8 cellular contexts compared by ENCODE assay signal in genomic region chr2:46939596-46940359, GRCh38. TPM values are rescaled to one million over a fixed set of nuclear protein-coding genes. Genes with fewer than 3 reads are reported as not detected.
A peak's percentile ranks its signal among the peaks of the same experiment; 100 is the strongest.
DNase-seq lines count a peak whose midpoint lies in the region; ATAC-seq and TF ChIP-seq lines count a peak whose summit lies in the region.

No MANE protein-coding gene starts in this region.

- H3K27ac Mint-ChIP-seq in WTC11, result no peak overlapping the region
- peak overlapping the region; percentile 90 for H3K27ac Mint-ChIP-seq in stimulated activated naive B cell treated with anti-CD40 and anti-IgM and Interleukin-4, amounts not matched to agents 10 μg/mL and 1 μg/mL and 100 μg/mL, for 72 hours

- no peaks in the 10 kb centered on the region for H3K9me3 Mint-ChIP-seq in WTC11
- no peaks in the 10 kb centered on the region for H3K9me3 Mint-ChIP-seq in stimulated activated naive B cell treated with anti-CD40 and anti-IgM and Interleukin-4, amounts not matched to agents 10 μg/mL and 1 μg/mL and 100 μg/mL, for 72 hours

- no peak for TF ChIP-seq CTCF in WTC11 (IDR thresholded peaks at IDR 0.05)

- no peak for ATAC-seq in WTC11
- ATAC-seq in stimulated activated naive B cell treated with anti-CD40 and anti-IgM and Interleukin-4, amounts not matched to agents 10 μg/mL and 1 μg/mL and 100 μg/mL, for 72 hours (replicated peaks), result no peak

- DNase-seq in NCI-H82 (lab: John Stamatoyannopoulos, UW) (peak; percentile 23), NCI-H82 treated with DMSO at 0.1 percent for 48 hours (lab: John Stamatoyannopoulos, UW; ENCODE audit: unreplicated experiment) (no peak), WTC11 (ENCODE audit: low spot score) (no peak), globus pallidus (ENCODE audit: low spot score) (no peak)
- no peak for DNase-seq in stimulated activated naive B cell treated with anti-CD40 and anti-IgM and Interleukin-4, amounts not matched to agents 10 μg/mL and 1 μg/mL and 100 μg/mL, for 72 hours
- no peak for DNase-seq in stimulated activated CD8-positive, alpha-beta memory T cell treated with anti-CD3 and anti-CD28 coated beads, Interleukin-4, amount 100 ng/mL, for 48 hours
- DNase-seq in NK-92 treated with Interleukin-12 subunit alpha and Interleukin-12 subunit beta, amount 100 ng/mL, for 24 hours (lab: John Stamatoyannopoulos, UW), result no peak

- no peaks in the 10 kb centered on the region for H3K9me3 ChIP-seq in iPS-18c (ENCODE audit: control insufficient read depth, insufficient read depth, low read length)

- POLR2A ChIA-PET in WTC11 (lab: Charles Lee), result interaction anchor here (0.6 kb wide), 1 partner anchor 24 kb away, joined by 3 read pairs; no protein-coding TSS in a partner anchor

- H3K4me3 Mint-ChIP-seq in WTC11, result peak overlapping the region; percentile 81
- peak overlapping the region; percentile 87 to 88 for H3K4me3 Mint-ChIP-seq in stimulated activated naive B cell treated with anti-CD40 and anti-IgM and Interleukin-4, amounts not matched to agents 10 μg/mL and 1 μg/mL and 100 μg/mL, for 72 hours

- H3K4me3 ChIP-seq in iPS-18c (ENCODE audit: insufficient read depth, low read depth, low read length), result peak overlapping the region; percentile 48

- H3K4me1 Mint-ChIP-seq in WTC11, result peaks cover 26% of the 10 kb centered on the region
- H3K4me1 Mint-ChIP-seq in stimulated activated naive B cell treated with anti-CD40 and anti-IgM and Interleukin-4, amounts not matched to agents 10 μg/mL and 1 μg/mL and 100 μg/mL, for 72 hours, result peaks cover 43 to 62% of the 10 kb centered on the region in 2 donors

- no peaks in the 10 kb centered on the region for H3K36me3 Mint-ChIP-seq in WTC11
- peaks cover 0 to 20% of the 10 kb centered on the region in 2 donors for H3K36me3 Mint-ChIP-seq in stimulated activated naive B cell treated with anti-CD40 and anti-IgM and Interleukin-4, amounts not matched to agents 10 μg/mL and 1 μg/mL and 100 μg/mL, for 72 hours

- H3K27me3 Mint-ChIP-seq in WTC11 (ENCODE audit: low read depth), result peaks cover 31% of the 10 kb centered on the region
- no peaks in the 10 kb centered on the region for H3K27me3 Mint-ChIP-seq in stimulated activated naive B cell treated with anti-CD40 and anti-IgM and Interleukin-4, amounts not matched to agents 10 μg/mL and 1 μg/mL and 100 μg/mL, for 72 hours

- CTCF ChIA-PET in WTC11 (lab: Charles Lee), result no interaction called here

TF ChIP-seq in WTC11, 78 proteins besides CTCF, POLR2A, EP300 and RAD21:
- no peak for TF ChIP-seq ATF6 (CRISPR knock-in tag; IDR thresholded peaks at IDR 0.05)
- TF ChIP-seq ZSCAN18 (CRISPR knock-in tag; IDR thresholded peaks at IDR 0.05), result no peak
- TF ChIP-seq ZNF532 (CRISPR knock-in tag; IDR thresholded peaks at IDR 0.05; ENCODE audit: borderline replicate concordance), result no peak
- no peak for TF ChIP-seq ZBTB43 (CRISPR knock-in tag; IDR thresholded peaks at IDR 0.05)
- TF ChIP-seq ZNF121 (CRISPR knock-in tag; IDR thresholded peaks at IDR 0.05), result no peak
- TF ChIP-seq ZMAT4 (CRISPR knock-in tag; IDR thresholded peaks at IDR 0.05), result no peak
- TF ChIP-seq FOXP4 (CRISPR knock-in tag; IDR thresholded peaks at IDR 0.05), result no peak
- no peak for TF ChIP-seq NFYB (CRISPR knock-in tag; conservative IDR thresholded peaks at IDR 0.05; ENCODE audit: low read depth)
- no peak for TF ChIP-seq ESRRA (CRISPR knock-in tag; IDR thresholded peaks at IDR 0.05; ENCODE audit: borderline replicate concordance)
- no peak for TF ChIP-seq ZNF423 (CRISPR knock-in tag; IDR thresholded peaks at IDR 0.05)
- TF ChIP-seq SP1 (CRISPR knock-in tag; conservative IDR thresholded peaks at IDR 0.05), result no peak
- no peak for TF ChIP-seq SMAD4 (CRISPR knock-in tag; IDR thresholded peaks at IDR 0.05)
- TF ChIP-seq PRRX2 (CRISPR knock-in tag; IDR thresholded peaks at IDR 0.05), result no peak

RNA-seq across cellular contexts. Expression of gene TTC7A, which starts 1.2 kb away (rescaled TPM):
- total RNA-seq in WTC11 (2021), result 12.3 to 17.4 TPM (median 12.8 TPM) in 3 replicates

RNA-seq across cellular contexts. Expression of gene MCFD2, which starts 24.2 kb away (rescaled TPM):
- 61.7 to 68.1 TPM (median 62.0 TPM) in 3 replicates for total RNA-seq in WTC11 (2021)
